ENCODE assay signal across 8 cellular contexts in the genomic region with DNA sequence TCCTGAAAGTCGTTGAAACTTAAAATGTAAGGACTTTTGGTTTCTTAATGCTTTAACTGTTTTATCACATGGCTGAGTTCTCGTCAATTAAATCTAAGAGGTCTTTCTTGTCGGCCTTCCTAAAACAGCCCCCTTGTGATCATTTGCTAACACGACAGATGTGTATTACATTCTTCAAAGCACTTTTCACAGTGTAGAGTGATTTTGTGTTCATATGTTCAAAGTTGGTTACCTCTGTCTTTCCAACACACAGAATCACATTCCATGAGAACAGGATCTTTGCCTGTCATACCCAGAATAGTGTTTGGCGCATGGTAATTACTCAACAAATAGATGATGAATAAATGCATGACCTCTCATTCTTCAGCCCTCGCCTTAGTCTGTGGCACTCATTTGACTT. TPM values are rescaled to one million over a fixed set of nuclear protein-coding genes. Genes with fewer than 3 reads are reported as not detected.
DNase-seq lines count a peak whose midpoint lies in the region; ATAC-seq and TF ChIP-seq lines count a peak whose summit lies in the region.

No MANE protein-coding gene starts in this region.

- H3K36me3 ChIP-seq in ACC112 (ENCODE audit: insufficient read depth, low read length) (no peaks in the 10 kb centered on the region), HEK293 (ENCODE audit: control insufficient read depth in 2 of 2, insufficient read depth in 1 of 2, low read length in 2 of 2) (no peaks in the 10 kb centered on the region), ascending aorta (no peaks in the 10 kb centered on the region), left lung (no peaks in the 10 kb centered on the region)

- no peaks in the 10 kb centered on the region for H3K27me3 ChIP-seq in ACC112 (ENCODE audit: insufficient read depth, low read length)
- H3K27me3 ChIP-seq in ascending aorta: no peaks in the 10 kb centered on the region
- no peaks in the 10 kb centered on the region for H3K27me3 ChIP-seq in left lung

- intact Hi-C loops in ascending aorta (cut with DNase I): no loop called here
- intact Hi-C loops in left lung (cut with DNase I): no loop called here

- peaks cover 55% of the 10 kb centered on the region for H3K79me2 ChIP-seq in ACC112 (ENCODE audit: control insufficient read depth, insufficient read depth, low read length, unreplicated experiment)

- no peak overlapping the region for H2AFZ ChIP-seq in ACC112 (ENCODE audit: low read length, unreplicated experiment)

- DNase-seq in ascending aorta (ENCODE audit: low spot score in 2 of 2) (no peak), left lung (no peak)

- TF ChIP-seq CTCF in HEK293 (tag by site-specific recombination; IDR thresholded peaks at IDR 0.05) (no peak), ascending aorta (IDR thresholded peaks at IDR 0.05) (no peak), left lung (IDR thresholded peaks at IDR 0.05) (no peak)

- ATAC-seq in left lung (no peak), GM18517 (IDR thresholded peaks at IDR 0.05; ENCODE audit: unreplicated experiment) (no peak), HG02970 (IDR thresholded peaks at IDR 0.05; ENCODE audit: low FRiP score, unreplicated experiment) (no peak), HG02623 (IDR thresholded peaks at IDR 0.05; ENCODE audit: unreplicated experiment) (no peak), GM18502 (IDR thresholded peaks at IDR 0.05; ENCODE audit: poor library complexity, unreplicated experiment) (no peak)

- H3K27ac ChIP-seq in ACC112 (ENCODE audit: low read depth, low read length) (peak overlapping the region; percentile 53; the same call in 1 of the 2 replicates), HEK293 (ENCODE audit: extremely low read depth, low read depth, low read length) (no peak overlapping the region), ascending aorta (no peak overlapping the region), left lung (peak overlapping the region in 1 of 2 donors; percentile 87)

- peak overlapping the region; percentile 89 for H3K4me3 ChIP-seq in ACC112 (ENCODE audit: low read depth, low read length)
- H3K4me3 ChIP-seq in HEK293 (ENCODE audit: low read depth, low read length): peak overlapping the region; percentile 85
- peak overlapping the region; percentile 71 to 94 for H3K4me3 ChIP-seq in ascending aorta
- peak overlapping the region; percentile 84 to 92 for H3K4me3 ChIP-seq in left lung

- H3K9me3 ChIP-seq in HEK293 (ENCODE audit: control insufficient read depth, insufficient read depth, low read depth, low read length) (no peaks in the 10 kb centered on the region), ascending aorta (no peaks in the 10 kb centered on the region), left lung (no peaks in the 10 kb centered on the region)

- CTCF ChIA-PET in HEK293 (lab: Yijun Ruan, JAX): no interaction called here

- POLR2A ChIA-PET in HEK293 (lab: Yijun Ruan, JAX): no interaction called here

- peaks cover 7% of the 10 kb centered on the region for H3K4me1 ChIP-seq in ACC112 (ENCODE audit: control insufficient read depth, insufficient read depth, low read length, unreplicated experiment)
- H3K4me1 ChIP-seq in HEK293 (ENCODE audit: control insufficient read depth, insufficient read depth, low read length): peaks cover 4% of the 10 kb centered on the region; the same call in 1 of the 2 replicates
- peaks cover 0 to 15% of the 10 kb centered on the region in 2 donors for H3K4me1 ChIP-seq in ascending aorta
- peaks cover 7 to 30% of the 10 kb centered on the region in 2 donors for H3K4me1 ChIP-seq in left lung

TF ChIP-seq in HEK293, 187 proteins besides CTCF, POLR2A, EP300 and RAD21 (continues in another document):
- TF ChIP-seq, protein P1, sequence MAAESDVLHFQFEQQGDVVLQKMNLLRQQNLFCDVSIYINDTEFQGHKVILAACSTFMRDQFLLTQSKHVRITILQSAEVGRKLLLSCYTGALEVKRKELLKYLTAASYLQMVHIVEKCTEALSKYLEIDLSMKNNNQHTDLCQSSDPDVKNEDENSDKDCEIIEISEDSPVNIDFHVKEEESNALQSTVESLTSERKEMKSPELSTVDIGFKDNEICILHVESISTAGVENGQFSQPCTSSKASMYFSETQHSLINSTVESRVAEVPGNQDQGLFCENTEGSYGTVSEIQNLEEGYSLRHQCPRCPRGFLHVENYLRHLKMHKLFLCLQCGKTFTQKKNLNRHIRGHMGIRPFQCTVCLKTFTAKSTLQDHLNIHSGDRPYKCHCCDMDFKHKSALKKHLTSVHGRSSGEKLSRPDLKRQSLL (tag by site-specific recombination; IDR thresholded peaks at IDR 0.05): no peak
- TF ChIP-seq ZNF558 (tag by site-specific recombination; IDR thresholded peaks at IDR 0.05): no peak
- TF ChIP-seq, protein P2, sequence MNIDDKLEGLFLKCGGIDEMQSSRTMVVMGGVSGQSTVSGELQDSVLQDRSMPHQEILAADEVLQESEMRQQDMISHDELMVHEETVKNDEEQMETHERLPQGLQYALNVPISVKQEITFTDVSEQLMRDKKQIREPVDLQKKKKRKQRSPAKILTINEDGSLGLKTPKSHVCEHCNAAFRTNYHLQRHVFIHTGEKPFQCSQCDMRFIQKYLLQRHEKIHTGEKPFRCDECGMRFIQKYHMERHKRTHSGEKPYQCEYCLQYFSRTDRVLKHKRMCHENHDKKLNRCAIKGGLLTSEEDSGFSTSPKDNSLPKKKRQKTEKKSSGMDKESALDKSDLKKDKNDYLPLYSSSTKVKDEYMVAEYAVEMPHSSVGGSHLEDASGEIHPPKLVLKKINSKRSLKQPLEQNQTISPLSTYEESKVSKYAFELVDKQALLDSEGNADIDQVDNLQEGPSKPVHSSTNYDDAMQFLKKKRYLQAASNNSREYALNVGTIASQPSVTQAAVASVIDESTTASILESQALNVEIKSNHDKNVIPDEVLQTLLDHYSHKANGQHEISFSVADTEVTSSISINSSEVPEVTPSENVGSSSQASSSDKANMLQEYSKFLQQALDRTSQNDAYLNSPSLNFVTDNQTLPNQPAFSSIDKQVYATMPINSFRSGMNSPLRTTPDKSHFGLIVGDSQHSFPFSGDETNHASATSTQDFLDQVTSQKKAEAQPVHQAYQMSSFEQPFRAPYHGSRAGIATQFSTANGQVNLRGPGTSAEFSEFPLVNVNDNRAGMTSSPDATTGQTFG (tag by site-specific recombination; IDR thresholded peaks at IDR 0.05; ENCODE audit: borderline replicate concordance): no peak
- TF ChIP-seq, protein P3, sequence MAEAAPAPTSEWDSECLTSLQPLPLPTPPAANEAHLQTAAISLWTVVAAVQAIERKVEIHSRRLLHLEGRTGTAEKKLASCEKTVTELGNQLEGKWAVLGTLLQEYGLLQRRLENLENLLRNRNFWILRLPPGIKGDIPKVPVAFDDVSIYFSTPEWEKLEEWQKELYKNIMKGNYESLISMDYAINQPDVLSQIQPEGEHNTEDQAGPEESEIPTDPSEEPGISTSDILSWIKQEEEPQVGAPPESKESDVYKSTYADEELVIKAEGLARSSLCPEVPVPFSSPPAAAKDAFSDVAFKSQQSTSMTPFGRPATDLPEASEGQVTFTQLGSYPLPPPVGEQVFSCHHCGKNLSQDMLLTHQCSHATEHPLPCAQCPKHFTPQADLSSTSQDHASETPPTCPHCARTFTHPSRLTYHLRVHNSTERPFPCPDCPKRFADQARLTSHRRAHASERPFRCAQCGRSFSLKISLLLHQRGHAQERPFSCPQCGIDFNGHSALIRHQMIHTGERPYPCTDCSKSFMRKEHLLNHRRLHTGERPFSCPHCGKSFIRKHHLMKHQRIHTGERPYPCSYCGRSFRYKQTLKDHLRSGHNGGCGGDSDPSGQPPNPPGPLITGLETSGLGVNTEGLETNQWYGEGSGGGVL (tag by site-specific recombination; IDR thresholded peaks at IDR 0.05): no peak
- TF ChIP-seq FEZF1 (tag by site-specific recombination; IDR thresholded peaks at IDR 0.05): no peak
- TF ChIP-seq, protein P4, sequence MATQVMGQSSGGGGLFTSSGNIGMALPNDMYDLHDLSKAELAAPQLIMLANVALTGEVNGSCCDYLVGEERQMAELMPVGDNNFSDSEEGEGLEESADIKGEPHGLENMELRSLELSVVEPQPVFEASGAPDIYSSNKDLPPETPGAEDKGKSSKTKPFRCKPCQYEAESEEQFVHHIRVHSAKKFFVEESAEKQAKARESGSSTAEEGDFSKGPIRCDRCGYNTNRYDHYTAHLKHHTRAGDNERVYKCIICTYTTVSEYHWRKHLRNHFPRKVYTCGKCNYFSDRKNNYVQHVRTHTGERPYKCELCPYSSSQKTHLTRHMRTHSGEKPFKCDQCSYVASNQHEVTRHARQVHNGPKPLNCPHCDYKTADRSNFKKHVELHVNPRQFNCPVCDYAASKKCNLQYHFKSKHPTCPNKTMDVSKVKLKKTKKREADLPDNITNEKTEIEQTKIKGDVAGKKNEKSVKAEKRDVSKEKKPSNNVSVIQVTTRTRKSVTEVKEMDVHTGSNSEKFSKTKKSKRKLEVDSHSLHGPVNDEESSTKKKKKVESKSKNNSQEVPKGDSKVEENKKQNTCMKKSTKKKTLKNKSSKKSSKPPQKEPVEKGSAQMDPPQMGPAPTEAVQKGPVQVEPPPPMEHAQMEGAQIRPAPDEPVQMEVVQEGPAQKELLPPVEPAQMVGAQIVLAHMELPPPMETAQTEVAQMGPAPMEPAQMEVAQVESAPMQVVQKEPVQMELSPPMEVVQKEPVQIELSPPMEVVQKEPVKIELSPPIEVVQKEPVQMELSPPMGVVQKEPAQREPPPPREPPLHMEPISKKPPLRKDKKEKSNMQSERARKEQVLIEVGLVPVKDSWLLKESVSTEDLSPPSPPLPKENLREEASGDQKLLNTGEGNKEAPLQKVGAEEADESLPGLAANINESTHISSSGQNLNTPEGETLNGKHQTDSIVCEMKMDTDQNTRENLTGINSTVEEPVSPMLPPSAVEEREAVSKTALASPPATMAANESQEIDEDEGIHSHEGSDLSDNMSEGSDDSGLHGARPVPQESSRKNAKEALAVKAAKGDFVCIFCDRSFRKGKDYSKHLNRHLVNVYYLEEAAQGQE (tag by site-specific recombination; IDR thresholded peaks at IDR 0.05): no peak

RNA-seq across cellular contexts. Expression of a gene that starts 1.1 kb away (rescaled TPM):
- 6.4 TPM for total RNA-seq in ascending aorta
- total RNA-seq in left lung: 10 to 100 TPM; 15.5 to 16.5 TPM
